In genomic region chr17:65228734-65229390, GRCh38 we compare ENCODE assay signal across 8 cellular contexts.
DNase-seq lines count a peak whose midpoint lies in the region; ATAC-seq lines count a peak whose summit lies in the region.

No MANE protein-coding gene starts in this region.

- no peak overlapping the region for H3K9ac ChIP-seq in SK-N-MC (ENCODE audit: insufficient read length)

- H3K9me3 ChIP-seq in SK-N-MC (ENCODE audit: low read depth, low read length) = no peaks in the 10 kb centered on the region

- ATAC-seq in HG03354 (IDR thresholded peaks at IDR 0.05; ENCODE audit: poor library complexity, severe bottlenecking, unreplicated experiment) (peak; percentile 63), GM18873 (IDR thresholded peaks at IDR 0.05; ENCODE audit: low FRiP score, unreplicated experiment) (no peak)

- no peaks in the 10 kb centered on the region for H3K36me3 ChIP-seq in SK-N-MC (ENCODE audit: insufficient read depth, low read length)

- H3K4me3 ChIP-seq in SK-N-MC = peak overlapping the region; percentile 64

- 0 out of 2 replicates have a peak overlapping the region, but pooled peaks have one; percentile 31 for H3K27ac ChIP-seq in SK-N-MC

- peak; percentile 64 for DNase-seq in activated naive CD4-positive, alpha-beta T cell treated with Interleukin-2 at 50 U/mL for 16 hours
- no peak for DNase-seq in activated naive CD4-positive, alpha-beta T cell (lab: John Stamatoyannopoulos, UW)
- DNase-seq in SK-N-MC (ENCODE audit: low read depth, low spot score) (peak; percentile 37), NCI-H1694 treated with DMSO at 0.1 percent for 48 hours (lab: John Stamatoyannopoulos, UW) (no peak)
- peak; percentile 45 for DNase-seq in central memory CD4-positive, alpha-beta T cell
- peak; percentile 32 to 50 for DNase-seq in stimulated activated CD4-positive, alpha-beta T cell treated with anti-CD3 and anti-CD28 coated beads, Interleukin-2, amount 100 ng/mL, for 48 hours

Comparison
In these comparisons a context has a peak if more than half of its experiments do, and no peak if none do; other contexts are left out.
1. DNase-seq: peak in activated naive CD4-positive, alpha-beta T cell treated with Interleukin-2 at 50 U/mL for 16 hours (single experiment), SK-N-MC (single experiment), central memory CD4-positive, alpha-beta T cell (single experiment) and stimulated activated CD4-positive, alpha-beta T cell treated with anti-CD3 and anti-CD28 coated beads, Interleukin-2, amount 100 ng/mL, for 48 hours (2 of 2); none in activated naive CD4-positive, alpha-beta T cell (0 of 4) and NCI-H1694 treated with DMSO at 0.1 percent for 48 hours (single experiment).